10 cellular contexts compared by ENCODE assay signal in the genomic region with DNA sequence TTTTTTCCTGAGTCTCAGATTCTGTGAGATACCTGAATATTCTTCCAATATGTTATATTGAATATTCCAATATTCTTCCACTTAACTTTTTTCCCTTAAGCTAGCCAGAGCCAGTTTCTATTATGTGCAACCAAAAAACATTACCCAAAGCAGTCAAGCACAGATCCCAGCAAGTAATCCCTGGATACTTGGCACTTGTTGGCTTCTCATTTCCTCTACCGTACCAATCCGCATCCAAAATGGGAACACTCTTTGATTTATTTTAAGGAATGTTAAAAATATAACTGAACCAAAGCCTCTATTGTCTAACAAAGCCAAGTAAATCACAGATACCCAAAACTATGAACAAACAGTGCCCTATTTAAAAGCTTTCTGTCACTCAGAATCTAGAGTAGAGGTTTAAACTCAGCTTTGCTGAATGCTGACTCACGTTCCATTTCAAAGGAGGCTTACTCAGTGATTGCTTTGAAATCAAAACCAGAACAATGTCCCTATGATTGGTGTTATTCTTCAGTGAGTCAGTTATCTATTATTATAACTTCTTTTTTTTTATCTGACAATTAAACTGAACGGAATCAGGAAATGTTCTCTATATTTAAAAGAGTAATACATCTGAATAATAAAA.
DNase-seq lines count a peak whose midpoint lies in the region; ATAC-seq and TF ChIP-seq lines count a peak whose summit lies in the region.
"Had no signal": no experiment of that assay in that cellular context is flagged by ENCODE, and none has a peak within 500 bp of the region (broad histone marks: within the 10 kb centered on the region; RNA-seq: fewer than 3 reads in every experiment).

No MANE protein-coding gene starts in this region.

- H3K4me3 Mint-ChIP-seq in activated CD8-positive, alpha-beta T cell treated with anti-CD3 and anti-CD28 coated beads for 36 hours = no peak overlapping the region
- no peak overlapping the region for H3K4me3 Mint-ChIP-seq in activated CD8-positive, alpha-beta T cell treated with anti-CD3 and anti-CD28 coated beads, Interleukin-2, amount 10 ng/mL, durations not matched to agents 7 days and 5 days
- H3K4me3 Mint-ChIP-seq: natural killer cell had no signal

- H3K4me1 ChIP-seq in adipocyte (ENCODE audit: control insufficient read depth, insufficient read depth, low read length) (peaks cover 23% of the 10 kb centered on the region), thoracic aorta (ENCODE audit: control insufficient read depth in 1 of 2, low read depth in 2 of 2) (peaks cover 9 to 24% of the 10 kb centered on the region in 2 donors)
- H3K4me1 ChIP-seq: testis had no signal

- no peak overlapping the region for H3K27ac Mint-ChIP-seq in activated CD8-positive, alpha-beta T cell treated with anti-CD3 and anti-CD28 coated beads for 36 hours
- H3K27ac Mint-ChIP-seq in activated CD8-positive, alpha-beta T cell treated with anti-CD3 and anti-CD28 coated beads, Interleukin-2, amount 10 ng/mL, durations not matched to agents 7 days and 5 days = no peak overlapping the region
- H3K27ac Mint-ChIP-seq: natural killer cell had no signal

- peak overlapping the region in 1 of 2 donors; percentile 52 for H3K27ac ChIP-seq in thoracic aorta
- H3K27ac ChIP-seq: testis had no signal

- intact Hi-C loops in activated CD8-positive, alpha-beta T cell treated with anti-CD3 and anti-CD28 coated beads for 36 hours (cut with micrococcal nuclease) = no loop called here

- peaks cover 9% of the 10 kb centered on the region for H3K4me1 Mint-ChIP-seq in activated CD8-positive, alpha-beta T cell treated with anti-CD3 and anti-CD28 coated beads for 36 hours (ENCODE audit: low read depth)
- H3K4me1 Mint-ChIP-seq in activated CD8-positive, alpha-beta T cell treated with anti-CD3 and anti-CD28 coated beads, Interleukin-2, amount 10 ng/mL, durations not matched to agents 7 days and 5 days (ENCODE audit: low read depth) = no peaks in the 10 kb centered on the region
- H3K4me1 Mint-ChIP-seq: natural killer cell had no signal

- H3K9me3 Mint-ChIP-seq in activated CD8-positive, alpha-beta T cell treated with anti-CD3 and anti-CD28 coated beads for 36 hours = no peaks in the 10 kb centered on the region
- no peaks in the 10 kb centered on the region for H3K9me3 Mint-ChIP-seq in activated CD8-positive, alpha-beta T cell treated with anti-CD3 and anti-CD28 coated beads, Interleukin-2, amount 10 ng/mL, durations not matched to agents 7 days and 5 days (ENCODE audit: insufficient read depth)
- H3K9me3 Mint-ChIP-seq: natural killer cell had no signal

- peak; percentile 47 for ATAC-seq in activated CD8-positive, alpha-beta T cell treated with anti-CD3 and anti-CD28 coated beads for 36 hours
- ATAC-seq in activated CD8-positive, alpha-beta T cell treated with anti-CD3 and anti-CD28 coated beads, Interleukin-2, amount 10 ng/mL, durations not matched to agents 7 days and 5 days = no peak
- peak; percentile 65 for ATAC-seq in thoracic aorta (ENCODE audit: insufficient number of reproducible peaks, low FRiP score, low read depth)
- ATAC-seq in GM18858 (IDR thresholded peaks at IDR 0.05; ENCODE audit: unreplicated experiment) = no peak
- ATAC-seq: natural killer cell had no signal

- no peak for TF ChIP-seq CTCF in activated CD8-positive, alpha-beta T cell treated with anti-CD3 and anti-CD28 coated beads for 36 hours (IDR thresholded peaks at IDR 0.05)
- no peak for TF ChIP-seq CTCF in thoracic aorta (IDR thresholded peaks at IDR 0.05)

- no peak for DNase-seq in activated CD8-positive, alpha-beta T cell treated with anti-CD3 and anti-CD28 coated beads for 36 hours
- DNase-seq in activated CD8-positive, alpha-beta T cell treated with anti-CD3 and anti-CD28 coated beads, Interleukin-2, amount 10 ng/mL, durations not matched to agents 7 days and 5 days = no peak
- peak; percentile 82 for DNase-seq in adipocyte (ENCODE audit: low read depth)
- peak; percentile 7 for DNase-seq in globus pallidus (ENCODE audit: low spot score)
- DNase-seq in thoracic aorta (ENCODE audit: low spot score) = no peak
- DNase-seq in DMS 273 treated with DMSO at 0.1 percent for 48 hours (lab: John Stamatoyannopoulos, UW) = no peak
- DNase-seq in NCI-H226 = no peak
- DNase-seq: natural killer cell, testis had no signal

- peaks cover 6% of the 10 kb centered on the region for H3K36me3 Mint-ChIP-seq in activated CD8-positive, alpha-beta T cell treated with anti-CD3 and anti-CD28 coated beads for 36 hours (ENCODE audit: low read depth)
- no peaks in the 10 kb centered on the region for H3K36me3 Mint-ChIP-seq in activated CD8-positive, alpha-beta T cell treated with anti-CD3 and anti-CD28 coated beads, Interleukin-2, amount 10 ng/mL, durations not matched to agents 7 days and 5 days (ENCODE audit: low read depth)

- H3K9ac ChIP-seq in adipocyte (ENCODE audit: low read length) = peak overlapping the region; percentile 44

- H3K36me3 ChIP-seq in adipocyte (ENCODE audit: control insufficient read depth, insufficient read depth, low read length, severe bottlenecking) (no peaks in the 10 kb centered on the region), thoracic aorta (no peaks in the 10 kb centered on the region)

- H3K27me3 ChIP-seq in adipocyte (replicated peaks; ENCODE audit: control insufficient read depth, insufficient read depth, low read length) (no peaks in the 10 kb centered on the region), thoracic aorta (replicated peaks; ENCODE audit: insufficient read depth) (no peaks in the 10 kb centered on the region)
- H3K27me3 ChIP-seq: testis had no signal

- H3K4me3 ChIP-seq in adipocyte (ENCODE audit: low read length) (peak overlapping the region; percentile 40), thoracic aorta (no peak overlapping the region)
- H3K4me3 ChIP-seq: testis had no signal

- POLR2A ChIA-PET in activated CD8-positive, alpha-beta T cell treated with anti-CD3 and anti-CD28 coated beads for 36 hours (lab: Charles Lee) = no interaction called here
- POLR2A ChIA-PET in activated CD8-positive, alpha-beta T cell treated with anti-CD3 and anti-CD28 coated beads, Interleukin-2, amount 10 ng/mL, durations not matched to agents 7 days and 5 days (lab: Charles Lee) = no interaction called here

- CTCF ChIA-PET in activated CD8-positive, alpha-beta T cell treated with anti-CD3 and anti-CD28 coated beads for 36 hours (lab: Charles Lee) = no interaction called here
- CTCF ChIA-PET in activated CD8-positive, alpha-beta T cell treated with anti-CD3 and anti-CD28 coated beads, Interleukin-2, amount 10 ng/mL, durations not matched to agents 7 days and 5 days (lab: Charles Lee) = no interaction called here

- no peaks in the 10 kb centered on the region for H3K9me3 ChIP-seq in adipocyte (ENCODE audit: control insufficient read depth, low read length)
- H3K9me3 ChIP-seq in thoracic aorta = no peaks in the 10 kb centered on the region
- H3K9me3 ChIP-seq: testis had no signal

- H3K27me3 Mint-ChIP-seq in activated CD8-positive, alpha-beta T cell treated with anti-CD3 and anti-CD28 coated beads for 36 hours = no peaks in the 10 kb centered on the region
- H3K27me3 Mint-ChIP-seq in activated CD8-positive, alpha-beta T cell treated with anti-CD3 and anti-CD28 coated beads, Interleukin-2, amount 10 ng/mL, durations not matched to agents 7 days and 5 days (ENCODE audit: low read depth) = no peaks in the 10 kb centered on the region

Comparison
In these comparisons a context has a peak if more than half of its experiments do, and no peak if none do; other contexts are left out.
1. ATAC-seq: peak in activated CD8-positive, alpha-beta T cell treated with anti-CD3 and anti-CD28 coated beads for 36 hours (single experiment) and thoracic aorta (single experiment); none in activated CD8-positive, alpha-beta T cell treated with anti-CD3 and anti-CD28 coated beads, Interleukin-2, amount 10 ng/mL, durations not matched to agents 7 days and 5 days (single experiment) and GM18858 (single experiment).
2. DNase-seq: peak in adipocyte (single experiment) and globus pallidus (single experiment); none in activated CD8-positive, alpha-beta T cell treated with anti-CD3 and anti-CD28 coated beads for 36 hours (single experiment), activated CD8-positive, alpha-beta T cell treated with anti-CD3 and anti-CD28 coated beads, Interleukin-2, amount 10 ng/mL, durations not matched to agents 7 days and 5 days (single experiment), thoracic aorta (single experiment), DMS 273 treated with DMSO at 0.1 percent for 48 hours (single experiment) and NCI-H226 (single experiment).